Comparison of ENCODE assay signal across 8 cellular contexts in the genomic region with DNA sequence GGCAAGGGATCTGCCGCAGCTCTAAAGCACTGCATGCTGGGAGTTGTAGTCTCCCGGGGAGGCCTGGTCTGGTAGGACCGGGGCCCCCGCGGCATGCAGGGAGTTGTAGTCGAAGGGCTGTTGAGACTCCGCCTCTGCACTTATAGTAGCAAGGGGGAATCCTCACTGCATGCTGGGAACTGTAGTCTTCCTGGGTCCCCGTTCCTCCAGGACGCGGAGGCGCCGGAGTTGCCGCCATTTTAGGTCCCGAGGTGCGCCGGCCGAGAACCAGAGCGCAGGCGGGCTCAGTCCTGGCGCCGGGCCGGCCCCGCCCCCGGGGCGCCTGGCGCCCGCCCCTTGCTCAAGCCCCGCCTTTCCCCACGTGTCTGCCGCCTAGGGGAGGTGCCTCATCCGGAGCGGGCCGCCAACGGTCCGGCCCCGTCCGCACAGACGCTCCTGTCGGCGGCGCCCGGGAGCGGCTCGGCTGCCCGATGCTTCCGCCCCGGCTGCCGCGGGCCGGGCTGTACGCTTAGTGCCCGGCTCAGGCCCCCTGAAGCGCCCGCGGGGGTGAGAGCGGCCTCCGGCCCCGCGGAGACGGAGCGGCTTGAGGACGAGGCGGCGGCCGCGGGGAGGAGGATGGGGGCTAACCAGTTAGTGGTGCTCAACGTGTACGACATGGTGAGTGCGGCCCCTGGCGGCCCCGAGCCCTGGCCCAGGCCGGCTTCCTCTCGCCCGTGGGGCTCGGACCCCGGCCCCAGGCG. TPM values are rescaled to one million over a fixed set of nuclear protein-coding genes. Genes with fewer than 3 reads are reported as not detected.
DNase-seq lines count a peak whose midpoint lies in the region; FAIRE-seq and TF ChIP-seq lines count a peak whose summit lies in the region.

Gene DESI2, plus strand, starts transcription at position 428 of the 740 bp plus-strand sequence. Its CDS starts 188 bp downstream, at position 616.

- H3K4ac ChIP-seq in neuronal stem cell (ENCODE audit: low read length): no peak within 1 kb of the TSS

- no peaks in the 10 kb centered on the region for H3K27me3 ChIP-seq in GM06990 (replicated peaks; ENCODE audit: control insufficient read depth, insufficient read depth, low read length)
- H3K27me3 ChIP-seq in neuronal stem cell (ENCODE audit: control insufficient read depth in 3 of 3, insufficient read depth in 3 of 3, low read depth in 1 of 3, low read length in 3 of 3): no peaks in the 10 kb centered on the region

- peak within 1 kb of the TSS; percentile 90 for H2AFZ ChIP-seq in neuronal stem cell (ENCODE audit: low read length)

- no peak within 1 kb of the TSS for H2AK5ac ChIP-seq in neuronal stem cell (ENCODE audit: low read depth, low read length)

- H3K36me3 ChIP-seq in GM06990 (ENCODE audit: control insufficient read depth, insufficient read depth, low read length) (no peaks in the 10 kb centered on the region), neuronal stem cell (replicated peaks in 1 of 2; ENCODE audit: control insufficient read depth in 2 of 2, insufficient read depth in 2 of 2, low read length in 2 of 2) (peaks cover 3 to 17% of the 10 kb centered on the region in 2 donors)

- no peak within 1 kb of the TSS for H4K8ac ChIP-seq in neuronal stem cell (ENCODE audit: low read depth, low read length)

- DNase-seq in GM06990 (ENCODE audit: extremely low read depth, insufficient read length) (peak; percentile 98), HFF-Myc (ENCODE audit: extremely low read depth, low read depth) (peak; percentile 98), MV-4-11 (lab: John Stamatoyannopoulos, UW) (peak; percentile 99), SK-MEL-5 (ENCODE audit: low read depth, low spot score) (peak; percentile 99), frontal cortex (ENCODE audit: low spot score in 2 of 2) (peak; percentile 96), neuronal stem cell (ENCODE audit: low spot score) (peak; percentile 99)
- peak; percentile 98 for DNase-seq in activated naive CD4-positive, alpha-beta T cell treated with Interleukin-2 at 50 U/mL for 16 hours

- no peak for FAIRE-seq in frontal cortex (lab: Jason Lieb, UNC)

- peak within 1 kb of the TSS; percentile 83 for H3K4me2 ChIP-seq in neuronal stem cell (ENCODE audit: insufficient read depth, low read length, poor library complexity, severe bottlenecking)

- peak within 1 kb of the TSS; percentile 83 for H3K18ac ChIP-seq in neuronal stem cell (ENCODE audit: low read length)

- peak within 1 kb of the TSS; percentile 72 for H3K9ac ChIP-seq in neuronal stem cell (ENCODE audit: low read depth, low read length, poor library complexity)

- peak within 1 kb of the TSS; percentile 67 for H2BK5ac ChIP-seq in neuronal stem cell (ENCODE audit: low read length)

- TF ChIP-seq CTCF in GM06990 (IDR thresholded peaks at IDR 0.05; ENCODE audit: insufficient read depth, low read length, poor library complexity, severe bottlenecking) (peak; percentile 48), HFF-Myc (IDR thresholded peaks at IDR 0.05; ENCODE audit: low read depth, low read length, missing control alignments) (peak; percentile 47), subcutaneous adipose tissue (IDR thresholded peaks at IDR 0.05; ENCODE audit: low read depth) (no peak)

- no peaks in the 10 kb centered on the region for H3K79me1 ChIP-seq in neuronal stem cell (ENCODE audit: low read depth, low read length)

- H3K27ac ChIP-seq in neuronal stem cell (replicated peaks; ENCODE audit: low read length): peak within 1 kb of the TSS; percentile 78

- H2BK15ac ChIP-seq in neuronal stem cell (ENCODE audit: low read length): no peak within 1 kb of the TSS

- H3K4me3 ChIP-seq in GM06990 (replicated peaks; ENCODE audit: low read depth, low read length) (peak within 1 kb of the TSS; percentile 88), HFF-Myc (replicated peaks; ENCODE audit: low read depth, low read length) (peak within 1 kb of the TSS; percentile 93), neuronal stem cell (ENCODE audit: low read length in 2 of 2) (peak within 1 kb of the TSS; percentile 59 to 92)

- peaks cover 0 to 8% of the 10 kb centered on the region in 2 donors for H3K9me3 ChIP-seq in neuronal stem cell (replicated peaks in 1 of 2; ENCODE audit: control insufficient read depth in 2 of 2, insufficient read depth in 1 of 2, low read depth in 1 of 2, low read length in 2 of 2)

- H3K4me1 ChIP-seq in neuronal stem cell (ENCODE audit: control insufficient read depth in 2 of 2, insufficient read depth in 1 of 2, low read depth in 1 of 2, low read length in 2 of 2): peaks cover 9 to 10% of the 10 kb centered on the region in 2 donors

- H4K91ac ChIP-seq in neuronal stem cell (ENCODE audit: low read depth, low read length, poor library complexity): no peak within 1 kb of the TSS

- in situ Hi-C loops in SK-MEL-5 (cut with HindIII; ENCODE audit: low pct_unique_long_range_greater_than_20kb, low sequenced_read_pairs): no loop called here

- no peak within 1 kb of the TSS for H2BK120ac ChIP-seq in neuronal stem cell (ENCODE audit: low read depth, low read length)

- no peak within 1 kb of the TSS for H3K14ac ChIP-seq in neuronal stem cell (ENCODE audit: low read length)

- peak within 1 kb of the TSS; percentile 83 for H3K23ac ChIP-seq in neuronal stem cell (ENCODE audit: low read depth, low read length, poor library complexity)

- H2BK12ac ChIP-seq in neuronal stem cell (ENCODE audit: low read length): no peak within 1 kb of the TSS

- WGBS in neuronal stem cell (ENCODE audit: extremely low coverage in 2 of 2, insufficient read length in 2 of 2, insufficient replicate concordance in 1 of 2), 2 donors: no CpG with 5 or more reads among the region's 77 CpGs

RNA-seq across cellular contexts. Expression of gene DESI2, which starts in this region (rescaled TPM):
- 43.6 and 51.5 TPM in 2 replicates for total RNA-seq in SK-MEL-5 (2014; rRNA removed; shearing (Covaris generic))
- 22.3 and 27.9 TPM in 2 replicates for polyA plus RNA-seq in SK-MEL-5 (2015; cell fraction: cytosol; rRNA removed)
- polyA plus RNA-seq in SK-MEL-5 (2015; cell fraction: nucleus; rRNA removed): 21.7 and 22.2 TPM in 2 replicates
- total RNA-seq in frontal cortex: 37.9 TPM
- 32.7 TPM for polyA plus RNA-seq in neuronal stem cell (2013, experiment 1 of 2)
- polyA plus RNA-seq in neuronal stem cell (2013, experiment 2 of 2): 33.9 TPM
- total RNA-seq in subcutaneous adipose tissue: 10 to 100 TPM; 24.7 to 39.6 (median 29.7) TPM

Comparison
In these comparisons a context has a peak if more than half of its experiments do, and no peak if none do; other contexts are left out.
1. Peak in every context shown above with its lines: DNase-seq, H3K4me3 ChIP-seq and H3K27ac ChIP-seq.